11 cellular contexts compared by ENCODE assay signal in genomic region chr19:13633522-13633922, GRCh38.
DNase-seq lines count a peak whose midpoint lies in the region; ATAC-seq and TF ChIP-seq lines count a peak whose summit lies in the region.
"Had no signal": no experiment of that assay in that cellular context is flagged by ENCODE, and none has a peak within 500 bp of the region (broad histone marks: within the 10 kb centered on the region; RNA-seq: fewer than 3 reads in every experiment).

No MANE protein-coding gene starts in this region.

- H3K36me3 ChIP-seq in GM23338 (ENCODE audit: insufficient read depth) (no peaks in the 10 kb centered on the region), hepatocyte (replicated peaks; ENCODE audit: insufficient read depth, low read depth) (no peaks in the 10 kb centered on the region), parathyroid adenoma (ENCODE audit: control insufficient read depth, insufficient read depth, low read length) (no peaks in the 10 kb centered on the region)
- H3K36me3 ChIP-seq: BLaER1 treated with 17β-estradiol and CSF1 and Interleukin-3, amounts not matched to agents 10 nM and 100 nM had no signal

- 83% methylated on average over 1 of the region's 1 CpG for WGBS in hepatocyte (ENCODE audit: low lambda C conversion rate, missing lambda C conversion rate)

- no peak overlapping the region for H3K4me3 Mint-ChIP-seq in GM23338

- H3F3A ChIP-seq in GM23338 (replicated peaks; ENCODE audit: low read depth): no peaks in the 10 kb centered on the region

- H3K4me1 ChIP-seq in GM23338 (ENCODE audit: insufficient read depth) (peaks cover 8% of the 10 kb centered on the region; the same call in 1 of the 2 replicates), hepatocyte (ENCODE audit: insufficient read depth) (peaks cover 10% of the 10 kb centered on the region), parathyroid adenoma (peaks cover 4% of the 10 kb centered on the region)

- H3K27me3 ChIP-seq in GM23338 (ENCODE audit: insufficient read depth) (no peaks in the 10 kb centered on the region), hepatocyte (no peaks in the 10 kb centered on the region), parathyroid adenoma (ENCODE audit: control insufficient read depth, insufficient read depth, low read length) (no peaks in the 10 kb centered on the region)
- H3K27me3 ChIP-seq: BLaER1 treated with 17β-estradiol and CSF1 and Interleukin-3, amounts not matched to agents 10 nM and 100 nM had no signal

- no peak overlapping the region for H3K9ac ChIP-seq in parathyroid adenoma
- H3K9ac ChIP-seq: BLaER1 treated with 17β-estradiol and CSF1 and Interleukin-3, amounts not matched to agents 10 nM and 100 nM had no signal

- H3K4me3 ChIP-seq in GM23338: no peak overlapping the region
- H3K4me3 ChIP-seq in hepatocyte: no peak overlapping the region
- H3K4me3 ChIP-seq in parathyroid adenoma (ENCODE audit: low read depth, low read length): peak overlapping the region; percentile 5
- H3K4me3 ChIP-seq: BLaER1 treated with 17β-estradiol and CSF1 and Interleukin-3, amounts not matched to agents 10 nM and 100 nM had no signal

- ATAC-seq in GM23338 (no peak), GM21528 (IDR thresholded peaks at IDR 0.05; ENCODE audit: low FRiP score, unreplicated experiment) (no peak)
- ATAC-seq: Right ventricle myocardium inferior had no signal

- no peak overlapping the region for H3K27ac Mint-ChIP-seq in GM23338

- TF ChIP-seq CTCF in GM23338 (conservative IDR thresholded peaks at IDR 0.05; ENCODE audit: low read depth in 2 of 2): no peak
- no peak for TF ChIP-seq CTCF in VCaP (conservative IDR thresholded peaks at IDR 0.05)
- no peak for TF ChIP-seq CTCF in hepatocyte (IDR thresholded peaks at IDR 0.05; ENCODE audit: poor library complexity)
- TF ChIP-seq CTCF in parathyroid adenoma (IDR thresholded peaks at IDR 0.05): no peak

- H3K79me2 ChIP-seq in GM23338 (replicated peaks; ENCODE audit: insufficient read depth): no peaks in the 10 kb centered on the region
- no peaks in the 10 kb centered on the region for H3K79me2 ChIP-seq in hepatocyte
- no peaks in the 10 kb centered on the region for H3K79me2 ChIP-seq in parathyroid adenoma

- H3K27ac ChIP-seq in GM23338 (ENCODE audit: low read depth): no peak overlapping the region
- H3K27ac ChIP-seq in VCaP: peak overlapping the region; percentile 84
- H3K27ac ChIP-seq in hepatocyte: peak overlapping the region; percentile 76
- H3K27ac ChIP-seq in parathyroid adenoma: peak overlapping the region; percentile 5
- H3K27ac ChIP-seq: BLaER1 treated with 17β-estradiol and CSF1 and Interleukin-3, amounts not matched to agents 10 nM and 100 nM had no signal

- H3K27me3 Mint-ChIP-seq in GM23338 (ENCODE audit: insufficient read depth, low read depth, poor library complexity): peaks cover 4% of the 10 kb centered on the region

- H4K20me1 ChIP-seq in GM23338 (replicated peaks; ENCODE audit: insufficient read depth): no peaks in the 10 kb centered on the region
- H4K20me1 ChIP-seq in hepatocyte (ENCODE audit: insufficient read depth, poor library complexity, severe bottlenecking): no peaks in the 10 kb centered on the region
- H4K20me1 ChIP-seq: BLaER1 treated with 17β-estradiol and CSF1 and Interleukin-3, amounts not matched to agents 10 nM and 100 nM had no signal

- H2AFZ ChIP-seq in GM23338 (peak overlapping the region; percentile 44), hepatocyte (no peak overlapping the region), parathyroid adenoma (peak overlapping the region; percentile 3)

- no peaks in the 10 kb centered on the region for H3K36me3 Mint-ChIP-seq in GM23338 (ENCODE audit: low read depth)

- DNase-seq in GM23338 (ENCODE audit: low spot score) (no peak), hepatocyte (ENCODE audit: low spot score) (no peak), iPS-NIHi11 (ENCODE audit: low spot score) (no peak), mucosa of gallbladder (ENCODE audit: low spot score) (no peak)
- DNase-seq in stimulated activated CD4-positive, alpha-beta T cell treated with anti-CD3 and anti-CD28 coated beads, Interleukin-12 subunit alpha, Interleukin-12 subunit beta, amount 100 ng/mL, for 4 hours: no peak
- DNase-seq: NCI-H1048 had no signal

- H3K9me2 ChIP-seq in GM23338 (ENCODE audit: insufficient read depth) (no peaks in the 10 kb centered on the region), hepatocyte (replicated peaks; ENCODE audit: insufficient read depth) (no peaks in the 10 kb centered on the region)

- H3K9me3 Mint-ChIP-seq in GM23338: peaks cover 7% of the 10 kb centered on the region

- H3K4me2 ChIP-seq in GM23338: no peak overlapping the region
- H3K4me2 ChIP-seq in hepatocyte: peak overlapping the region; percentile 40
- peak overlapping the region; percentile 22 for H3K4me2 ChIP-seq in parathyroid adenoma (ENCODE audit: low read length)
- H3K4me2 ChIP-seq: BLaER1 treated with 17β-estradiol and CSF1 and Interleukin-3, amounts not matched to agents 10 nM and 100 nM had no signal

- peaks cover 10% of the 10 kb centered on the region; the same call in 2 of the 3 replicates for H3K4me1 Mint-ChIP-seq in GM23338

- H3K9me3 ChIP-seq in hepatocyte (ENCODE audit: low read depth) (no peaks in the 10 kb centered on the region), parathyroid adenoma (ENCODE audit: control insufficient read depth, low read length) (no peaks in the 10 kb centered on the region)

TF ChIP-seq in GM23338, 12 proteins besides CTCF, POLR2A, EP300 and RAD21:
- TF ChIP-seq EZH2 (IDR thresholded peaks at IDR 0.05; ENCODE audit: low read depth, unreplicated experiment): no peak
- no peak for TF ChIP-seq STAT1 (IDR thresholded peaks at IDR 0.05; ENCODE audit: unreplicated experiment)
- no peak for TF ChIP-seq POLR2AphosphoS5 (IDR thresholded peaks at IDR 0.05; ENCODE audit: low read depth)
- TF ChIP-seq ZNF114 (CRISPR knock-in tag; IDR thresholded peaks at IDR 0.05): no peak
- TF ChIP-seq JUNB (IDR thresholded peaks at IDR 0.05; ENCODE audit: unreplicated experiment): no peak
- no peak for TF ChIP-seq ZNF462 (CRISPR knock-in tag; IDR thresholded peaks at IDR 0.05)
TF ChIP-seq in GM23338: peak in this region for 0.
